In genomic region chr2:235102987-235103386, GRCh38 we compare ENCODE assay signal across 9 cellular contexts.
"Had no signal": no experiment of that assay in that cellular context is flagged by ENCODE, and none has a peak within 500 bp of the region (broad histone marks: within the 10 kb centered on the region; RNA-seq: fewer than 3 reads in every experiment).

No MANE protein-coding gene starts in this region.

- H3K36me3 ChIP-seq: HAP-1 had no signal

- H2AFZ ChIP-seq: GM23248 had no signal

- H3K4me3 ChIP-seq: GM23248, HAP-1 had no signal

- H3K27ac ChIP-seq: GM23248, HL-60 had no signal

- ATAC-seq: HCT116, HepG2 had no signal

- H3K4me3 Mint-ChIP-seq: HFFc6, IgD-negative memory B cell had no signal

- H3K4me1 ChIP-seq: HAP-1 had no signal

- H3K4me1 Mint-ChIP-seq: IgD-negative memory B cell had no signal

- H3K27ac Mint-ChIP-seq: HFFc6, IgD-negative memory B cell had no signal

- H3K9me3 Mint-ChIP-seq: HFFc6, IgD-negative memory B cell had no signal

- DNase-seq: GM23248, GOT3, H7, HFFc6 had no signal

- H3K9me3 ChIP-seq: HAP-1 had no signal

- H3K9ac ChIP-seq: GM23248 had no signal
